Comparison of ENCODE assay signal across 8 cellular contexts in the genomic region with DNA sequence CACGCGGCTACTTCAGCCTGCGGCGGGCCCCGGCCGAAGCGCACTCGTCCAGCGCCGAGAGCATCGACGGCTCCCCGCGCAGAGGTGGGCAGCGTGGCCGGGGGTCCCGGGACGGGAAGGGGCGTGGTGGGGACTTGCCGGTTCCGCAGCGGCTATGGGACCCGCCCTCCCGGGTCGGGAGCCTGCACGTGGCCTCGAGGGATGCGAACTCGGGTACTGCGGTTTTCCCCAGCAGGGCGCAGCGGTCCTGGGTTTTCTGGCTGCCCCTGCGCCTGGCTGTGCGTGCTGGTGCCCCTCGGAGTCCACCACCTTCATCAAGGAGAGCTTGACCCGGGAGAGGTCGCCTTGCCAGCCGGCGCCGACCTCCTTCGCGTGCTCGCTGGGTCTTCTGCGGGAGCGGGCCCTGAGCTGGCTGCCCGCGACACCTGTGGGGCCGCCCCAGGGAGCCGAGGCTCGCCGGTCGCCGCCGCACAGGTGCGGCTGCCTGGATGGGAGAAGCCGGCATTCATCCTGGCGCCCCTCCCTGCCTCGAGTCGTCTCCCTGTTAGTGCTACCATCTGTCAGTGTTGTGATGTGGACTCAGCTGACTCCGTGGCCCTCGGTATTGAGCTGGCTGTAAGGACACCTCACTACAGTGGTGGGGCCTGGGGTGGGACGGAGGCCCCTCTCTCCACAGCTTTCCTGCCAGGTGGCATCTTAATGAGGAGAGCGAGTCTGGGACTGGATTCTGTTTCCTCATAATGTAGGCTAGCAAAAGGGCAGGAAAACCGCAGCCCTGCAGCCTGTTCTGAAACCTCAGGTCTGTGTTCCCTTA.
DNase-seq lines count a peak whose midpoint lies in the region; ATAC-seq and TF ChIP-seq lines count a peak whose summit lies in the region.

No MANE protein-coding gene starts in this region.

- H3K4me2 ChIP-seq in PC-9: peak overlapping the region; percentile 88

- H3K9me3 ChIP-seq in PC-9 (ENCODE audit: insufficient read depth, low read depth) (no peaks in the 10 kb centered on the region), gastroesophageal sphincter (no peaks in the 10 kb centered on the region)

- TF ChIP-seq POLR2A in gastroesophageal sphincter (IDR thresholded peaks at IDR 0.05): no peak

- H2AFZ ChIP-seq in PC-9: no peak overlapping the region; the same call in 1 of the 2 replicates

- BruUV-seq in PC-9 (replicated peaks; lab: Mats Ljungman, UMichigan): no TSS peak

- H3K79me2 ChIP-seq in PC-9 (ENCODE audit: low read depth): peaks cover 86% of the 10 kb centered on the region

- TF ChIP-seq EP300 in gastroesophageal sphincter (IDR thresholded peaks at IDR 0.05): no peak

- CTCF ChIA-PET in PC-9 (lab: Charles Lee): interaction anchor here (0.5 to 0.9 kb wide), 4 partner anchors 38 to 456 kb away, joined by 3 to 11 read pairs (median 4); no protein-coding TSS in a partner anchor

- 0 out of 2 replicates have a peak overlapping the region, but pooled peaks have one; percentile 13 for H3K27ac ChIP-seq in PC-9
- peak overlapping the region in 3 of 4 donors; percentile 73 to 86 (median 85) for H3K27ac ChIP-seq in gastroesophageal sphincter
- H3K27ac ChIP-seq in skin epidermis: peak overlapping the region in 3 of 21 experiments; percentile 42 to 70 (median 61)

- no peaks in the 10 kb centered on the region for H3K27me3 ChIP-seq in PC-9 (ENCODE audit: insufficient read depth, low read depth)
- H3K27me3 ChIP-seq in gastroesophageal sphincter: no peaks in the 10 kb centered on the region

- no peaks in the 10 kb centered on the region for H3K9me2 ChIP-seq in PC-9 (ENCODE audit: insufficient read depth)

- H3K4me3 ChIP-seq in PC-9 (peak overlapping the region; percentile 69), gastroesophageal sphincter (peak overlapping the region; percentile 38 to 65), skin epidermis (peak overlapping the region in 5 of 7 experiments; percentile 1 to 57 (median 42))

- WGBS in gastroesophageal sphincter (ENCODE audit: low coverage in 1 of 2), 2 donors: 0 to 70% methylated on average over 1 to 4 of the region's 64 CpGs

- intact Hi-C loops in PC-9 (cut with micrococcal nuclease; ENCODE audit: unreplicated experiment): loop anchor here (1.0 to 10.0 kb wide), 4 partner anchors 56 to 166 kb away; no protein-coding TSS in a partner anchor

- ATAC-seq in gastroesophageal sphincter (no peak), HG02610 (IDR thresholded peaks at IDR 0.05; ENCODE audit: unreplicated experiment) (no peak)

- peaks cover 63% of the 10 kb centered on the region for H4K20me1 ChIP-seq in PC-9 (ENCODE audit: insufficient read depth)

- H3K4me1 ChIP-seq in PC-9 (replicated peaks; ENCODE audit: insufficient read depth) (peaks cover 65% of the 10 kb centered on the region), gastroesophageal sphincter (peaks cover 0 to 73% (median 9%) of the 10 kb centered on the region in 3 donors)

- H3K36me3 ChIP-seq in PC-9 (ENCODE audit: low read depth) (no peaks in the 10 kb centered on the region), gastroesophageal sphincter (no peaks in the 10 kb centered on the region)

- peaks cover 40% of the 10 kb centered on the region; the same call in 1 of the 2 replicates for H3F3A ChIP-seq in PC-9 (ENCODE audit: insufficient read depth, low read depth)

- DNase-seq in DMS79 treated with DMSO at 0.1 percent for 48 hours (lab: John Stamatoyannopoulos, UW) (peak; percentile 13), DMS79 (lab: John Stamatoyannopoulos, UW) (no peak), PC-9 (peak in 1 of 2 experiments; percentile 44), NCI-H226 (no peak), EL (no peak)

- TF ChIP-seq CTCF in PC-9 (conservative IDR thresholded peaks at IDR 0.05) (no peak; the same call in 1 of the 2 replicates), gastroesophageal sphincter (IDR thresholded peaks at IDR 0.05) (no peak)

- POLR2A ChIA-PET in PC-9 (lab: Charles Lee; ENCODE audit: unreplicated experiment): no interaction called here
